1 cellular context compared by ENCODE assay signal in the genomic region with DNA sequence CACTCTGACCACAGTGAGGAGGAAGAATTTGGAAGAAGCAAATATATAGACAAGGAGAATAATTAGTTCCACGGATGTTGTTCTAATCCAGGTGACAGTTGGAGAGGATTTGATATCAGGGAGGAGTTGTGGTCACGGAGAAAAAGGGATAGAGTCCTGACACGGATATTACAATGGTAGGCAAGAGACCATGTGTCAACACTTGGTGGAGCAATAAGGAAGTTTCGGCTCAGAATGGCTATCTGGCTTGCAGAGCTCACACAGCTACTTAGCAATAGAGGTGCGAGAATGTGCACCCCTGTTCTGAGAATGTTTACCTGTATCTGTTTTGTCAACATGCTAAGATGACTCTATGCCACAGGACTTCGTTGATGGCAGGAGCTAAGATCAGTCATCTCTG.
TF ChIP-seq lines count a peak whose summit lies in the region.

No MANE protein-coding gene starts in this region.

TF ChIP-seq in GM23338, 12 proteins besides CTCF, POLR2A, EP300 and RAD21 (continued from another document):
- TF ChIP-seq, protein P1, sequence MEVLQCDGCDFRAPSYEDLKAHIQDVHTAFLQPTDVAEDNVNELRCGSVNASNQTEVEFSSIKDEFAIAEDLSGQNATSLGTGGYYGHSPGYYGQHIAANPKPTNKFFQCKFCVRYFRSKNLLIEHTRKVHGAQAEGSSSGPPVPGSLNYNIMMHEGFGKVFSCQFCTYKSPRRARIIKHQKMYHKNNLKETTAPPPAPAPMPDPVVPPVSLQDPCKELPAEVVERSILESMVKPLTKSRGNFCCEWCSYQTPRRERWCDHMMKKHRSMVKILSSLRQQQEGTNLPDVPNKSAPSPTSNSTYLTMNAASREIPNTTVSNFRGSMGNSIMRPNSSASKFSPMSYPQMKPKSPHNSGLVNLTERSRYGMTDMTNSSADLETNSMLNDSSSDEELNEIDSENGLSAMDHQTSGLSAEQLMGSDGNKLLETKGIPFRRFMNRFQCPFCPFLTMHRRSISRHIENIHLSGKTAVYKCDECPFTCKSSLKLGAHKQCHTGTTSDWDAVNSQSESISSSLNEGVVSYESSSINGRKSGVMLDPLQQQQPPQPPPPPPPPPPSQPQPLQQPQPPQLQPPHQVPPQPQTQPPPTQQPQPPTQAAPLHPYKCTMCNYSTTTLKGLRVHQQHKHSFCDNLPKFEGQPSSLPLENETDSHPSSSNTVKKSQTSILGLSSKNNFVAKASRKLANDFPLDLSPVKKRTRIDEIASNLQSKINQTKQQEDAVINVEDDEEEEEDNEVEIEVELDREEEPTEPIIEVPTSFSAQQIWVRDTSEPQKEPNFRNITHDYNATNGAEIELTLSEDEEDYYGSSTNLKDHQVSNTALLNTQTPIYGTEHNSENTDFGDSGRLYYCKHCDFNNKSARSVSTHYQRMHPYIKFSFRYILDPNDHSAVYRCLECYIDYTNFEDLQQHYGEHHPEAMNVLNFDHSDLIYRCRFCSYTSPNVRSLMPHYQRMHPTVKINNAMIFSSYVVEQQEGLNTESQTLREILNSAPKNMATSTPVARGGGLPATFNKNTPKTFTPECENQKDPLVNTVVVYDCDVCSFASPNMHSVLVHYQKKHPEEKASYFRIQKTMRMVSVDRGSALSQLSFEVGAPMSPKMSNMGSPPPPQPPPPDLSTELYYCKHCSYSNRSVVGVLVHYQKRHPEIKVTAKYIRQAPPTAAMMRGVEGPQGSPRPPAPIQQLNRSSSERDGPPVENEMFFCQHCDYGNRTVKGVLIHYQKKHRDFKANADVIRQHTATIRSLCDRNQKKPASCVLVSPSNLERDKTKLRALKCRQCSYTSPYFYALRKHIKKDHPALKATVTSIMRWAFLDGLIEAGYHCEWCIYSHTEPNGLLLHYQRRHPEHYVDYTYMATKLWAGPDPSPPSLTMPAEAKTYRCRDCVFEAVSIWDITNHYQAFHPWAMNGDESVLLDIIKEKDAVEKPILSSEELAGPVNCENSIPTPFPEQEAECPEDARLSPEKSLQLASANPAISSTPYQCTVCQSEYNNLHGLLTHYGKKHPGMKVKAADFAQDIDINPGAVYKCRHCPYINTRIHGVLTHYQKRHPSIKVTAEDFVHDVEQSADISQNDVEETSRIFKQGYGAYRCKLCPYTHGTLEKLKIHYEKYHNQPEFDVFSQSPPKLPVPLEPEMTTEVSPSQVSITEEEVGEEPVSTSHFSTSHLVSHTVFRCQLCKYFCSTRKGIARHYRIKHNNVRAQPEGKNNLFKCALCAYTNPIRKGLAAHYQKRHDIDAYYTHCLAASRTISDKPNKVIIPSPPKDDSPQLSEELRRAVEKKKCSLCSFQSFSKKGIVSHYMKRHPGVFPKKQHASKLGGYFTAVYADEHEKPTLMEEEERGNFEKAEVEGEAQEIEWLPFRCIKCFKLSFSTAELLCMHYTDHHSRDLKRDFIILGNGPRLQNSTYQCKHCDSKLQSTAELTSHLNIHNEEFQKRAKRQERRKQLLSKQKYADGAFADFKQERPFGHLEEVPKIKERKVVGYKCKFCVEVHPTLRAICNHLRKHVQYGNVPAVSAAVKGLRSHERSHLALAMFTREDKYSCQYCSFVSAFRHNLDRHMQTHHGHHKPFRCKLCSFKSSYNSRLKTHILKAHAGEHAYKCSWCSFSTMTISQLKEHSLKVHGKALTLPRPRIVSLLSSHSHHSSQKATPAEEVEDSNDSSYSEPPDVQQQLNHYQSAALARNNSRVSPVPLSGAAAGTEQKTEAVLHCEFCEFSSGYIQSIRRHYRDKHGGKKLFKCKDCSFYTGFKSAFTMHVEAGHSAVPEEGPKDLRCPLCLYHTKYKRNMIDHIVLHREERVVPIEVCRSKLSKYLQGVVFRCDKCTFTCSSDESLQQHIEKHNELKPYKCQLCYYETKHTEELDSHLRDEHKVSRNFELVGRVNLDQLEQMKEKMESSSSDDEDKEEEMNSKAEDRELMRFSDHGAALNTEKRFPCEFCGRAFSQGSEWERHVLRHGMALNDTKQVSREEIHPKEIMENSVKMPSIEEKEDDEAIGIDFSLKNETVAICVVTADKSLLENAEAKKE (CRISPR knock-in tag; IDR thresholded peaks at IDR 0.05), result no peak
- TF ChIP-seq, protein P2, sequence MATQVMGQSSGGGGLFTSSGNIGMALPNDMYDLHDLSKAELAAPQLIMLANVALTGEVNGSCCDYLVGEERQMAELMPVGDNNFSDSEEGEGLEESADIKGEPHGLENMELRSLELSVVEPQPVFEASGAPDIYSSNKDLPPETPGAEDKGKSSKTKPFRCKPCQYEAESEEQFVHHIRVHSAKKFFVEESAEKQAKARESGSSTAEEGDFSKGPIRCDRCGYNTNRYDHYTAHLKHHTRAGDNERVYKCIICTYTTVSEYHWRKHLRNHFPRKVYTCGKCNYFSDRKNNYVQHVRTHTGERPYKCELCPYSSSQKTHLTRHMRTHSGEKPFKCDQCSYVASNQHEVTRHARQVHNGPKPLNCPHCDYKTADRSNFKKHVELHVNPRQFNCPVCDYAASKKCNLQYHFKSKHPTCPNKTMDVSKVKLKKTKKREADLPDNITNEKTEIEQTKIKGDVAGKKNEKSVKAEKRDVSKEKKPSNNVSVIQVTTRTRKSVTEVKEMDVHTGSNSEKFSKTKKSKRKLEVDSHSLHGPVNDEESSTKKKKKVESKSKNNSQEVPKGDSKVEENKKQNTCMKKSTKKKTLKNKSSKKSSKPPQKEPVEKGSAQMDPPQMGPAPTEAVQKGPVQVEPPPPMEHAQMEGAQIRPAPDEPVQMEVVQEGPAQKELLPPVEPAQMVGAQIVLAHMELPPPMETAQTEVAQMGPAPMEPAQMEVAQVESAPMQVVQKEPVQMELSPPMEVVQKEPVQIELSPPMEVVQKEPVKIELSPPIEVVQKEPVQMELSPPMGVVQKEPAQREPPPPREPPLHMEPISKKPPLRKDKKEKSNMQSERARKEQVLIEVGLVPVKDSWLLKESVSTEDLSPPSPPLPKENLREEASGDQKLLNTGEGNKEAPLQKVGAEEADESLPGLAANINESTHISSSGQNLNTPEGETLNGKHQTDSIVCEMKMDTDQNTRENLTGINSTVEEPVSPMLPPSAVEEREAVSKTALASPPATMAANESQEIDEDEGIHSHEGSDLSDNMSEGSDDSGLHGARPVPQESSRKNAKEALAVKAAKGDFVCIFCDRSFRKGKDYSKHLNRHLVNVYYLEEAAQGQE (IDR thresholded peaks at IDR 0.05; ENCODE audit: unreplicated experiment), result no peak
- TF ChIP-seq EZH2phosphoT487 (IDR thresholded peaks at IDR 0.05; ENCODE audit: unreplicated experiment) (no peak), NANOG (IDR thresholded peaks at IDR 0.05; ENCODE audit: borderline replicate concordance) (no peak)
- TF ChIP-seq, protein P3, sequence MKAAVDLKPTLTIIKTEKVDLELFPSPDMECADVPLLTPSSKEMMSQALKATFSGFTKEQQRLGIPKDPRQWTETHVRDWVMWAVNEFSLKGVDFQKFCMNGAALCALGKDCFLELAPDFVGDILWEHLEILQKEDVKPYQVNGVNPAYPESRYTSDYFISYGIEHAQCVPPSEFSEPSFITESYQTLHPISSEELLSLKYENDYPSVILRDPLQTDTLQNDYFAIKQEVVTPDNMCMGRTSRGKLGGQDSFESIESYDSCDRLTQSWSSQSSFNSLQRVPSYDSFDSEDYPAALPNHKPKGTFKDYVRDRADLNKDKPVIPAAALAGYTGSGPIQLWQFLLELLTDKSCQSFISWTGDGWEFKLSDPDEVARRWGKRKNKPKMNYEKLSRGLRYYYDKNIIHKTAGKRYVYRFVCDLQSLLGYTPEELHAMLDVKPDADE (IDR thresholded peaks at IDR 0.05), result no peak
